ENCODE assay signal across 15 cellular contexts in the genomic region with DNA sequence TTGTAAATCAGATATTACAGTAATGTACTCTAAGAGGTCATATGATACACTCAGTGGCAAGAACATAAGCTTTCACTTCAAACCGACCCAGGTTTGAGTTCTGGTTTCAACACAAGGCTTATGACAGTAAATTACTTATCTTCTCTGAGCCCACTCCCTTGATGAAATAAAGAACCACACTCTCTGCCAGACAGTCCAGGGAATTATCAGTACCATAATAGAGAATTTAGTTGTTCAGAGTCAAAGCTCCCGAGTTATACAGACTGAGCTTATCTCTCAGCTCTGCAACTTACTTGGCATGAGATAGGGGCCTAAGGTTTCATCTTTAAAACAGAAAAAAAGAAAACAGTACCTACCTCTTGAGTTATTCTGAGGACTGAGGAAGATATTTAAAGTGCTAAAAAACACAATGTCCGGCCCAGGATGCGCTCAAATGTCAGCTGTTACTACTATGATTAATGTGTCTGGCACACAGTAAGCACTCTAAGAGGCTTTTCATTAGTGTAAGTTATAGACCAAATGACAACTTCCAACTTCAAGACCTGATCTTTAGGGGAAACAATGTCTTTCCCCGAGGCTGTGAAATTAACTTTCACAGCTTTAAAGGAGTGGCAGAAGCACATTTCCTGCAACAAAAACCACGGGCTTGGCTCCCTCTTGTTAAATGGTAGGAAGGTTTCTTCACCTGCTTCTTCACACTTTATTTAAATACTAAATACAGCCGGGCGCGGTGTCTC. TPM values are rescaled to one million over a fixed set of nuclear protein-coding genes. Genes with fewer than 3 reads are reported as not detected.
DNase-seq lines count a peak whose midpoint lies in the region; ATAC-seq, FAIRE-seq and TF ChIP-seq lines count a peak whose summit lies in the region.
"Had no signal": no experiment of that assay in that cellular context is flagged by ENCODE, and none has a peak within 500 bp of the region (broad histone marks: within the 10 kb centered on the region; RNA-seq: fewer than 3 reads in every experiment).

No MANE protein-coding gene starts in this region.

- no peak for TF ChIP-seq CTCF in astrocyte (IDR thresholded peaks at IDR 0.05; ENCODE audit: insufficient read depth, low read depth, low read length)
- no peak for TF ChIP-seq CTCF in uterus (IDR thresholded peaks at IDR 0.05)

- H3K36me3 ChIP-seq in astrocyte (ENCODE audit: insufficient read depth, low read length) (peaks cover 3% of the 10 kb centered on the region), uterus (no peaks in the 10 kb centered on the region)

- H3K4me1 ChIP-seq in astrocyte (ENCODE audit: insufficient read depth, low read length) (peaks cover 4% of the 10 kb centered on the region), uterus (peaks cover 7 to 14% of the 10 kb centered on the region in 2 donors)
- H3K4me1 ChIP-seq: BLaER1 had no signal

- H3K27ac ChIP-seq in astrocyte (ENCODE audit: low read depth, low read length), result no peak overlapping the region
- peak overlapping the region; percentile 32 to 33 for H3K27ac ChIP-seq in uterus
- H3K27ac ChIP-seq: BLaER1, esophagus squamous epithelium had no signal

- H3K4me2 ChIP-seq in astrocyte (ENCODE audit: low read length), result no peak overlapping the region
- H3K4me2 ChIP-seq: BLaER1 had no signal

- no peaks in the 10 kb centered on the region for H3K9me3 Mint-ChIP-seq in astrocyte (ENCODE audit: unreplicated experiment)
- H3K9me3 Mint-ChIP-seq: neural crest cell; T-helper 2 cell treated with Interferon-gamma antibody and Interleukin-4, amounts not matched to agents 5 μg/mL and 100 μg/mL, for 36 hours had no signal

- H3K27ac Mint-ChIP-seq in astrocyte (ENCODE audit: unreplicated experiment), result peak overlapping the region; percentile 34
- H3K27ac Mint-ChIP-seq: activated CD8-positive, alpha-beta memory T cell treated with anti-CD3 and anti-CD28 coated beads, Interleukin-2, amount 10 ng/mL, durations not matched to agents 7 days and 5 days; T-helper 2 cell treated with Interferon-gamma antibody and Interleukin-4, amounts not matched to agents 5 μg/mL and 100 μg/mL, for 36 hours had no signal

- no peak overlapping the region for H2AFZ ChIP-seq in astrocyte (ENCODE audit: low read depth, low read length)

- TF ChIP-seq POLR2A in uterus (IDR thresholded peaks at IDR 0.05), result no peak

- H3K9me3 ChIP-seq in astrocyte (ENCODE audit: insufficient read depth, low read depth, low read length) (no peaks in the 10 kb centered on the region), uterus (no peaks in the 10 kb centered on the region)
- H3K9me3 ChIP-seq: BLaER1, esophagus squamous epithelium had no signal

- peaks cover 20% of the 10 kb centered on the region for H3K36me3 Mint-ChIP-seq in astrocyte (ENCODE audit: low read depth, unreplicated experiment)

- intact Hi-C loops in left colon (cut with DNase I, micrococcal nuclease) (no loop called here), uterus (cut with DNase I; ENCODE audit: low total_unique reads) (no loop called here)

- peaks cover 96% of the 10 kb centered on the region for H4K20me1 ChIP-seq in astrocyte (ENCODE audit: insufficient read depth, low read length)

- H3K9ac ChIP-seq in astrocyte (ENCODE audit: low read length), result no peak overlapping the region
- H3K9ac ChIP-seq: BLaER1 had no signal

- no peak for FAIRE-seq in astrocyte (lab: Jason Lieb, UNC)

- ATAC-seq in left colon, result peak; percentile 41
- no peak for ATAC-seq in GM18502 (IDR thresholded peaks at IDR 0.05; ENCODE audit: poor library complexity, unreplicated experiment)
- ATAC-seq: activated CD8-positive, alpha-beta memory T cell treated with anti-CD3 and anti-CD28 coated beads, Interleukin-2, amount 10 ng/mL, durations not matched to agents 7 days and 5 days had no signal

- DNase-seq in stimulated activated CD8-positive, alpha-beta memory T cell treated with anti-CD3 and anti-CD28 coated beads, Interleukin-7, amount 100 ng/mL, for 4 hours (ENCODE audit: low read depth in 2 of 2), result peak; percentile 1 to 8
- DNase-seq in stimulated activated CD8-positive, alpha-beta memory T cell treated with anti-CD3 and anti-CD28 coated beads, Interleukin-4, amount 100 ng/mL, for 48 hours, result no peak
- DNase-seq in astrocyte (ENCODE audit: low read depth), result peak; percentile 20
- no peak for DNase-seq in left colon
- DNase-seq in uterus, result no peak
- DNase-seq in NCI-H510A (lab: John Stamatoyannopoulos, UW), result no peak
- no peak for DNase-seq in NK-92 (lab: John Stamatoyannopoulos, UW; ENCODE audit: unreplicated experiment)
- DNase-seq: activated CD8-positive, alpha-beta memory T cell treated with anti-CD3 and anti-CD28 coated beads, Interleukin-2, amount 10 ng/mL, durations not matched to agents 7 days and 5 days; esophagus squamous epithelium; IMR-90; NCI-H187 treated with DMSO at 0.1 percent for 48 hours had no signal

- H3K4me3 Mint-ChIP-seq in astrocyte (ENCODE audit: unreplicated experiment), result no peak overlapping the region
- H3K4me3 Mint-ChIP-seq: activated CD8-positive, alpha-beta memory T cell treated with anti-CD3 and anti-CD28 coated beads, Interleukin-2, amount 10 ng/mL, durations not matched to agents 7 days and 5 days; neural crest cell; T-helper 2 cell treated with Interferon-gamma antibody and Interleukin-4, amounts not matched to agents 5 μg/mL and 100 μg/mL, for 36 hours had no signal

- no peaks in the 10 kb centered on the region for H3K27me3 Mint-ChIP-seq in astrocyte (ENCODE audit: low read depth, unreplicated experiment)
- H3K27me3 Mint-ChIP-seq: activated CD8-positive, alpha-beta memory T cell treated with anti-CD3 and anti-CD28 coated beads, Interleukin-2, amount 10 ng/mL, durations not matched to agents 7 days and 5 days had no signal

- H3K27me3 ChIP-seq in astrocyte (ENCODE audit: insufficient read depth, low read length) (no peaks in the 10 kb centered on the region), uterus (no peaks in the 10 kb centered on the region)
- H3K27me3 ChIP-seq: BLaER1, esophagus squamous epithelium had no signal

- H3K4me1 Mint-ChIP-seq in astrocyte (ENCODE audit: low read depth, unreplicated experiment), result peaks cover 51% of the 10 kb centered on the region

- H3K4me3 ChIP-seq in astrocyte (ENCODE audit: insufficient read depth, low read depth, low read length) (no peak overlapping the region), uterus (no peak overlapping the region)
- H3K4me3 ChIP-seq: BLaER1, esophagus squamous epithelium had no signal

- peaks cover 96% of the 10 kb centered on the region for H3K79me2 ChIP-seq in astrocyte (ENCODE audit: insufficient read depth, low read length)

RNA-seq across cellular contexts. Expression of gene UBE2H, which starts 38.1 kb away (rescaled TPM):
- total RNA-seq in astrocyte (171 and 194 TPM in 2 replicates), left colon (10 to 100 TPM; 32.2 to 49.1 TPM), uterus (10 to 100 TPM; 35.4 to 99.8 (median 53.1) TPM)

Comparison
In these comparisons a context has a peak if more than half of its experiments do, and no peak if none do; other contexts are left out.
1. DNase-seq: peak in stimulated activated CD8-positive, alpha-beta memory T cell treated with anti-CD3 and anti-CD28 coated beads, Interleukin-7, amount 100 ng/mL, for 4 hours (2 of 2) and astrocyte (single experiment); none in stimulated activated CD8-positive, alpha-beta memory T cell treated with anti-CD3 and anti-CD28 coated beads, Interleukin-4, amount 100 ng/mL, for 48 hours (single experiment), left colon (0 of 2), uterus (0 of 2), NCI-H510A (single experiment) and NK-92 (single experiment).